Comparison of ENCODE assay signal across 8 cellular contexts in the genomic region with DNA sequence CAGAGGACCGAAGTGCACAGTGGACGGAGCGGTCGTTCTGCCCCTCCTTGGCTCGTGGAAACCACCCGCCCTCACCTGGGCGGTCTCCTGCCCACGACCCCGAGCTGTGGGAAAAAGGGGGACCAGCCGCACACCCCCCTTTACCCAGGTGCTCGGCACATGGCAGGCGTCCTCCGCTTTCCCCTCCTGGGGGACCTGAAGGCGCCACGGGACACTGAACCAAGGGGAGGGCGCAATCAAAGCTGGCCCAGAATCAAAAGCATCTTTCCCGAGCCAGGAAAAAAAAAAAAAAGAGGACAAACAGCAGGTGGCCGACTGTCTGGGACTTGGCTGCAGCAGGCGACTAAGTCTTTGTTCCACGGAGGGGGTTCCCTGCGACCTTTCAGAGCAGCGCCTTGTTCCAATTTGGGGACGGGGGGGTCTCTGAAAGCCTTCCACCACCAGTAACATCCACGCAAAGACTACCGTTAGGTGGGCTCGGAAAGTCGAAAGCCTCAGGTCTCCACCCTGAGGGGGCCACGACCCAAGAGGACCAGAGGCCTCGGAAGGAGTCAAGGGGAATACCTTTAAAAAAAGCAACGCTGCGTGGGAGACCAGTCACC. TPM values are rescaled to one million over a fixed set of nuclear protein-coding genes. Genes with fewer than 3 reads are reported as not detected.
DNase-seq lines count a peak whose midpoint lies in the region; ATAC-seq, FAIRE-seq and TF ChIP-seq lines count a peak whose summit lies in the region.

No MANE protein-coding gene starts in this region.

- H3K4me3 ChIP-seq in iPS DF 6.9 (ENCODE audit: low read length) (peak overlapping the region; percentile 94), spleen (peak overlapping the region; percentile 61 to 93 (median 70))

- FAIRE-seq in H54 (lab: Jason Lieb, UNC) = no peak

- H3K4me3 Mint-ChIP-seq in activated T-helper 1 cell treated with anti-CD3 and anti-CD28 coated beads, Interleukin-12 subunit alpha, Interleukin-12 subunit beta, Interleukin-2, Interleukin-4 antibody, amounts not matched to agents 30 ng/mL and 10 ng/mL and 1 ng/mL, durations not matched to agents 14 hours and 24 hours and 36 hours = peak overlapping the region; percentile 91

- whole genome bisulfite sequencing in iPS DF 6.9 (ENCODE audit: insufficient coverage, insufficient read length) = no CpG with 5 or more reads among the region's 31 CpGs
- WGBS in spleen, 5 donors = 1 to 2% (median 1%) methylated on average over 27 to 31 of the region's 31 CpGs

- intact Hi-C loops in activated T-helper 1 cell treated with anti-CD3 and anti-CD28 coated beads, Interleukin-12 subunit alpha, Interleukin-12 subunit beta, Interleukin-2, Interleukin-4 antibody, amounts not matched to agents 30 ng/mL and 10 ng/mL and 1 ng/mL, durations not matched to agents 14 hours and 24 hours and 36 hours (cut with micrococcal nuclease) = loop anchor here (1.0 to 5.0 kb wide), 6 partner anchors 14 to 314 kb away; a partner anchor contains a TSS
- intact Hi-C loops in spleen (cut with DNase I; ENCODE audit: low total_unique reads) = no loop called here

- H3K27ac ChIP-seq in iPS DF 6.9 (ENCODE audit: low read length) (no peak overlapping the region), spleen (peak overlapping the region; percentile 91 to 100 (median 97))

- no peaks in the 10 kb centered on the region for H3K9me3 Mint-ChIP-seq in activated T-helper 1 cell treated with anti-CD3 and anti-CD28 coated beads, Interleukin-12 subunit alpha, Interleukin-12 subunit beta, Interleukin-2, Interleukin-4 antibody, amounts not matched to agents 30 ng/mL and 10 ng/mL and 1 ng/mL, durations not matched to agents 14 hours and 24 hours and 36 hours

- peaks cover 2% of the 10 kb centered on the region; the same call in 1 of the 2 replicates for H3K36me3 ChIP-seq in iPS DF 6.9 (ENCODE audit: control insufficient read depth, insufficient read depth, low read length)
- H3K36me3 ChIP-seq in spleen = peaks cover 0 to 20% (median 10%) of the 10 kb centered on the region in 6 donors

- no peak for TF ChIP-seq CTCF in spleen (IDR thresholded peaks at IDR 0.05 in 8 of 11, conservative IDR thresholded peaks at IDR 0.05 in 3 of 11)

- in situ Hi-C loops in KBM-7 (cut with MboI; ENCODE audit: low pct_unique_long_range_greater_than_20kb, low sequenced_read_pairs) = no loop called here

- DNase-seq in COR-L47 (lab: John Stamatoyannopoulos, UW) (peak; percentile 66), KBM-7 (peak; percentile 21), iPS DF 6.9 (ENCODE audit: low read depth, low spot score) (no peak), spleen (no peak), H54 (ENCODE audit: insufficient read length, low spot score) (no peak), MV-4-11 (lab: John Stamatoyannopoulos, UW) (no peak)
- DNase-seq in activated T-helper 1 cell treated with anti-CD3 and anti-CD28 coated beads, Interleukin-12 subunit alpha, Interleukin-12 subunit beta, Interleukin-2, Interleukin-4 antibody, amounts not matched to agents 30 ng/mL and 10 ng/mL and 1 ng/mL, durations not matched to agents 14 hours and 24 hours and 36 hours (ENCODE audit: low spot score) = no peak

- no peak for ATAC-seq in GM21576 (IDR thresholded peaks at IDR 0.05; ENCODE audit: unreplicated experiment)

- peaks cover 20% of the 10 kb centered on the region for H3K4me1 Mint-ChIP-seq in activated T-helper 1 cell treated with anti-CD3 and anti-CD28 coated beads, Interleukin-12 subunit alpha, Interleukin-12 subunit beta, Interleukin-2, Interleukin-4 antibody, amounts not matched to agents 30 ng/mL and 10 ng/mL and 1 ng/mL, durations not matched to agents 14 hours and 24 hours and 36 hours (ENCODE audit: low read depth)

- no peaks in the 10 kb centered on the region for H3K27me3 ChIP-seq in iPS DF 6.9 (ENCODE audit: control insufficient read depth, insufficient read depth, low read length)
- no peaks in the 10 kb centered on the region for H3K27me3 ChIP-seq in spleen (replicated peaks in 1 of 7)

- TF ChIP-seq POLR2A in spleen (IDR thresholded peaks at IDR 0.05) (no peak), H54 (IDR thresholded peaks at IDR 0.05; ENCODE audit: low read depth, low read length) (no peak)

- peaks cover 7% of the 10 kb centered on the region for H3K36me3 Mint-ChIP-seq in activated T-helper 1 cell treated with anti-CD3 and anti-CD28 coated beads, Interleukin-12 subunit alpha, Interleukin-12 subunit beta, Interleukin-2, Interleukin-4 antibody, amounts not matched to agents 30 ng/mL and 10 ng/mL and 1 ng/mL, durations not matched to agents 14 hours and 24 hours and 36 hours (ENCODE audit: low read depth)

- H3K27me3 Mint-ChIP-seq in activated T-helper 1 cell treated with anti-CD3 and anti-CD28 coated beads, Interleukin-12 subunit alpha, Interleukin-12 subunit beta, Interleukin-2, Interleukin-4 antibody, amounts not matched to agents 30 ng/mL and 10 ng/mL and 1 ng/mL, durations not matched to agents 14 hours and 24 hours and 36 hours (ENCODE audit: insufficient read depth) = no peaks in the 10 kb centered on the region

- no peaks in the 10 kb centered on the region for H3K9me3 ChIP-seq in iPS DF 6.9 (ENCODE audit: control insufficient read depth, insufficient read depth, low read length)
- no peaks in the 10 kb centered on the region for H3K9me3 ChIP-seq in spleen

- H3K4me1 ChIP-seq in iPS DF 6.9 (ENCODE audit: control insufficient read depth, insufficient read depth, low read length) (0 out of 2 replicates have a peak, but pooled peaks cover 2% of the 10 kb centered on the region), spleen (peaks cover 12 to 55% (median 36%) of the 10 kb centered on the region in 6 donors)

- peak overlapping the region; percentile 91 for H3K27ac Mint-ChIP-seq in activated T-helper 1 cell treated with anti-CD3 and anti-CD28 coated beads, Interleukin-12 subunit alpha, Interleukin-12 subunit beta, Interleukin-2, Interleukin-4 antibody, amounts not matched to agents 30 ng/mL and 10 ng/mL and 1 ng/mL, durations not matched to agents 14 hours and 24 hours and 36 hours

RNA-seq across cellular contexts. Expression of a gene that starts 1.1 kb away (rescaled TPM):
- total RNA-seq in activated T-helper 1 cell treated with anti-CD3 and anti-CD28 coated beads, Interleukin-12 subunit alpha, Interleukin-12 subunit beta, Interleukin-2, Interleukin-4 antibody, amounts not matched to agents 30 ng/mL and 10 ng/mL and 1 ng/mL, durations not matched to agents 14 hours and 24 hours and 36 hours = 136 and 139 TPM in 2 replicates
- total RNA-seq in spleen = 10 to 100 TPM; 57.4 to 80.9 (median 74.3) TPM
- polyA plus RNA-seq in spleen = 100 to 1,000 TPM in 1 of 3 donors, 10 to 100 TPM in 2; 62.2 to 177 (median 89.3) TPM

RNA-seq across cellular contexts. Expression of a gene that starts 13.7 kb away (rescaled TPM):
- total RNA-seq in activated T-helper 1 cell treated with anti-CD3 and anti-CD28 coated beads, Interleukin-12 subunit alpha, Interleukin-12 subunit beta, Interleukin-2, Interleukin-4 antibody, amounts not matched to agents 30 ng/mL and 10 ng/mL and 1 ng/mL, durations not matched to agents 14 hours and 24 hours and 36 hours = 171 and 176 TPM in 2 replicates
- 100 to 1,000 TPM in 4 of 7 donors, 10 to 100 TPM in 3; 40.9 to 165 (median 129) TPM for total RNA-seq in spleen
- 100 to 1,000 TPM in 2 of 3 donors, 10 to 100 TPM in 1; 93.4 to 153 (median 145) TPM for polyA plus RNA-seq in spleen

RNA-seq across cellular contexts. Expression of a gene that starts 23.4 kb away (rescaled TPM):
- 14.6 and 15.0 TPM in 2 replicates for total RNA-seq in activated T-helper 1 cell treated with anti-CD3 and anti-CD28 coated beads, Interleukin-12 subunit alpha, Interleukin-12 subunit beta, Interleukin-2, Interleukin-4 antibody, amounts not matched to agents 30 ng/mL and 10 ng/mL and 1 ng/mL, durations not matched to agents 14 hours and 24 hours and 36 hours
- total RNA-seq in spleen = 10 to 100 TPM in 1 of 7 donors, 1 to 10 TPM in 6; 5.4 to 11.7 (median 6.7) TPM
- 1 to 10 TPM in 2 of 3 donors, under 1 TPM in 1; 0.87 to 2.7 (median 2.0) TPM for polyA plus RNA-seq in spleen

Comparison
In these comparisons a context has a peak if more than half of its experiments do, and no peak if none do; other contexts are left out.
1. DNase-seq: peak in COR-L47 (single experiment) and KBM-7 (single experiment); none in activated T-helper 1 cell treated with anti-CD3 and anti-CD28 coated beads, Interleukin-12 subunit alpha, Interleukin-12 subunit beta, Interleukin-2, Interleukin-4 antibody, amounts not matched to agents 30 ng/mL and 10 ng/mL and 1 ng/mL, durations not matched to agents 14 hours and 24 hours and 36 hours (single experiment), iPS DF 6.9 (single experiment), spleen (single experiment), H54 (single experiment) and MV-4-11 (single experiment).